Comparison of ENCODE assay signal across 9 cellular contexts in the genomic region with DNA sequence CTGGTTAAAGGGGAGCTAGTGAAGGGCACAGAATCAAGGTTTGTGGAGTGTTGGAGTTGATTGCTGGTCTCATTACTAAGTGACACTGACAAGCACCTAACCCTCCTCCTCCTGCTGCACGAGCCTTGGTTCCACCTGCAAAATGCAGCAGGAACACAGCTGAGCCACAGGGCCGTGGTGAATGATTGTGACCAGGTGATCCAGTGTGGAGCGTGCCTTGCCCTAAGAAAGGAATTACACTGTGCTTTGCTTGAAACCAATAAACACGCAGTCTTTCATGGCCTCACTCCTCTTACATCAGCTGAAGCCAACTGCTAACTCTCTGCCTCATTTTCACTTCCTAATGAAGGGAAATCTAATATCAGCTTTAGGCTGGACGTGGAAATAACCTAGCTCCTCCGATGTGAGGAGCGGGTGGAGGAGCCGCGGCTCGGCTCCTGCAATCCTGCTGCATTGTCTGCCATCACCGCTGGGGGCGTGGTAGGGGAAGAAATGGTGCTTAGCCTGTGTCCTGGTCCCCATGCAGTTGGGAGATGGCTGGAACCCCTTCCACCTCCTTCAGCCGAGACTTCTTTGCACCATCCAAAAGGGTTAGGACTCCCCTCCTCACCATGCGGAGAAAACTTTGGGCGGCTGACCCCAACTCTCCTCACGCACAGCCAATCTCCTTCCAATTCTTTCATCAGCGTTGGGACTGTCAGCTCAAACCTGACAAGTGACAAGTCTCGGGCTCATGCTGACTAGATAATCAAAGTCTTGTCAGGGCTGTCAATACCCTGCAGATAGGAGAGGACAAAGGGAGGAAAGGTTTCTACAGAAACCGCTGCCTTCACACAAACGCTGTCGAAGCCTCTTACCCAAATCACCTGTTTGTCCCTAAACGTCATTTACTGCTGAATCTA.
DNase-seq lines count a peak whose midpoint lies in the region; ATAC-seq, FAIRE-seq and TF ChIP-seq lines count a peak whose summit lies in the region.
"Had no signal": no experiment of that assay in that cellular context is flagged by ENCODE, and none has a peak within 500 bp of the region (broad histone marks: within the 10 kb centered on the region; RNA-seq: fewer than 3 reads in every experiment).

No MANE protein-coding gene starts in this region.

- TF ChIP-seq POLR2A in spleen (IDR thresholded peaks at IDR 0.05) = no peak

- TF ChIP-seq CTCF in D721Med (IDR thresholded peaks at IDR 0.05; ENCODE audit: insufficient read depth, missing control alignments) = peak; percentile 67
- TF ChIP-seq CTCF in spleen (IDR thresholded peaks at IDR 0.05 in 8 of 11, conservative IDR thresholded peaks at IDR 0.05 in 3 of 11) = peak; percentile 15 to 85 (median 60)

- no peaks in the 10 kb centered on the region for H3K4me1 Mint-ChIP-seq in activated T-cell treated with anti-CD3 and anti-CD28 coated beads, Interleukin-2, amount 50 U/mL, for 72 hours (ENCODE audit: low read depth)
- H3K4me1 Mint-ChIP-seq in activated T-helper 2 cell treated with anti-CD3 and anti-CD28 coated beads, Interferon-gamma antibody, Interleukin-2, Interleukin-4, amounts not matched to agents 10 μg/mL and 5 μg/mL and 100 μg/mL, durations not matched to agents 14 hours and 24 hours and 36 hours (ENCODE audit: low read depth) = no peaks in the 10 kb centered on the region

- 43 to 57% (median 48%) methylated on average over 14 to 22 of the region's 22 CpGs for WGBS in spleen, 5 donors

- no peak for ATAC-seq in activated T-cell treated with anti-CD3 and anti-CD28 coated beads, Interleukin-2, amount 50 U/mL, for 72 hours (replicated peaks in 1 of 2)
- peak; percentile 75 for ATAC-seq in left ventricle myocardium superior
- no peak for ATAC-seq in GM19328 (IDR thresholded peaks at IDR 0.05; ENCODE audit: unreplicated experiment)

- intact Hi-C loops in left ventricle myocardium superior (cut with micrococcal nuclease) (no loop called here), spleen (cut with DNase I; ENCODE audit: low total_unique reads) (loop anchor here (10.0 kb wide), 1 partner anchor 555 kb away; no protein-coding TSS in a partner anchor)
- intact Hi-C loops in activated T-helper 2 cell treated with anti-CD3 and anti-CD28 coated beads, Interferon-gamma antibody, Interleukin-2, Interleukin-4, amounts not matched to agents 10 μg/mL and 5 μg/mL and 100 μg/mL, durations not matched to agents 14 hours and 24 hours and 36 hours (cut with micrococcal nuclease) = no loop called here

- no peak overlapping the region for H3K4me3 ChIP-seq in spleen

- no peak for FAIRE-seq in D721Med (lab: Jason Lieb, UNC)

- H3K36me3 ChIP-seq in spleen = no peaks in the 10 kb centered on the region

- H3K36me3 Mint-ChIP-seq in activated T-cell treated with anti-CD3 and anti-CD28 coated beads, Interleukin-2, amount 50 U/mL, for 72 hours (ENCODE audit: insufficient read depth in 2 of 2) = no peaks in the 10 kb centered on the region
- H3K36me3 Mint-ChIP-seq in activated T-helper 2 cell treated with anti-CD3 and anti-CD28 coated beads, Interferon-gamma antibody, Interleukin-2, Interleukin-4, amounts not matched to agents 10 μg/mL and 5 μg/mL and 100 μg/mL, durations not matched to agents 14 hours and 24 hours and 36 hours (ENCODE audit: low read depth) = no peaks in the 10 kb centered on the region

- H3K27ac Mint-ChIP-seq in activated T-cell treated with anti-CD3 and anti-CD28 coated beads, Interleukin-2, amount 50 U/mL, for 72 hours = no peak overlapping the region
- H3K27ac Mint-ChIP-seq in activated T-helper 2 cell treated with anti-CD3 and anti-CD28 coated beads, Interferon-gamma antibody, Interleukin-2, Interleukin-4, amounts not matched to agents 10 μg/mL and 5 μg/mL and 100 μg/mL, durations not matched to agents 14 hours and 24 hours and 36 hours = no peak overlapping the region
- H3K27ac Mint-ChIP-seq: stimulated activated naive CD8-positive, alpha-beta T cell treated with anti-CD3 and anti-CD28 coated beads, Interleukin-15, Interleukin-2, amounts not matched to agents 100 ng/mL and 50 ng/mL, for 24 hours had no signal

- H3K9me3 Mint-ChIP-seq in activated T-cell treated with anti-CD3 and anti-CD28 coated beads, Interleukin-2, amount 50 U/mL, for 72 hours = no peaks in the 10 kb centered on the region
- H3K9me3 Mint-ChIP-seq in activated T-helper 2 cell treated with anti-CD3 and anti-CD28 coated beads, Interferon-gamma antibody, Interleukin-2, Interleukin-4, amounts not matched to agents 10 μg/mL and 5 μg/mL and 100 μg/mL, durations not matched to agents 14 hours and 24 hours and 36 hours = no peaks in the 10 kb centered on the region
- H3K9me3 Mint-ChIP-seq: stimulated activated naive CD8-positive, alpha-beta T cell treated with anti-CD3 and anti-CD28 coated beads, Interleukin-15, Interleukin-2, amounts not matched to agents 100 ng/mL and 50 ng/mL, for 24 hours had no signal

- H3K27me3 Mint-ChIP-seq in activated T-cell treated with anti-CD3 and anti-CD28 coated beads, Interleukin-2, amount 50 U/mL, for 72 hours (ENCODE audit: low read depth) = peaks cover 14% of the 10 kb centered on the region
- no peaks in the 10 kb centered on the region for H3K27me3 Mint-ChIP-seq in activated T-helper 2 cell treated with anti-CD3 and anti-CD28 coated beads, Interferon-gamma antibody, Interleukin-2, Interleukin-4, amounts not matched to agents 10 μg/mL and 5 μg/mL and 100 μg/mL, durations not matched to agents 14 hours and 24 hours and 36 hours (ENCODE audit: low read depth)

- H3K27ac ChIP-seq in spleen = no peak overlapping the region

- H3K9me3 ChIP-seq in spleen = no peaks in the 10 kb centered on the region

- DNase-seq in D721Med (ENCODE audit: insufficient read length, low spot score) (no peak), M059J (ENCODE audit: low read depth) (peak; percentile 1), left ventricle myocardium superior (peak; percentile 69), spleen (peak; percentile 84), GDM1 (lab: John Stamatoyannopoulos, UW) (no peak)
- peak; percentile 26 to 35 for DNase-seq in activated T-cell treated with anti-CD3 and anti-CD28 coated beads, Interleukin-2, amount 50 U/mL, for 72 hours
- DNase-seq in activated T-helper 2 cell treated with anti-CD3 and anti-CD28 coated beads, Interferon-gamma antibody, Interleukin-2, Interleukin-4, amounts not matched to agents 10 μg/mL and 5 μg/mL and 100 μg/mL, durations not matched to agents 14 hours and 24 hours and 36 hours (ENCODE audit: low spot score) = no peak

- no peak overlapping the region for H3K4me3 Mint-ChIP-seq in activated T-cell treated with anti-CD3 and anti-CD28 coated beads, Interleukin-2, amount 50 U/mL, for 72 hours
- no peak overlapping the region for H3K4me3 Mint-ChIP-seq in activated T-helper 2 cell treated with anti-CD3 and anti-CD28 coated beads, Interferon-gamma antibody, Interleukin-2, Interleukin-4, amounts not matched to agents 10 μg/mL and 5 μg/mL and 100 μg/mL, durations not matched to agents 14 hours and 24 hours and 36 hours (ENCODE audit: low read depth)
- H3K4me3 Mint-ChIP-seq: stimulated activated naive CD8-positive, alpha-beta T cell treated with anti-CD3 and anti-CD28 coated beads, Interleukin-15, Interleukin-2, amounts not matched to agents 100 ng/mL and 50 ng/mL, for 24 hours had no signal

- peaks cover 0 to 13% (median 2%) of the 10 kb centered on the region in 6 donors for H3K4me1 ChIP-seq in spleen

- peaks cover 0 to 27% (median 0%) of the 10 kb centered on the region in 7 donors for H3K27me3 ChIP-seq in spleen (replicated peaks in 1 of 7)

Comparison
In these comparisons a context has a peak if more than half of its experiments do, and no peak if none do; other contexts are left out.
1. DNase-seq: peak in M059J (single experiment), activated T-cell treated with anti-CD3 and anti-CD28 coated beads, Interleukin-2, amount 50 U/mL, for 72 hours (2 of 2), left ventricle myocardium superior (single experiment) and spleen (single experiment); none in D721Med (single experiment), activated T-helper 2 cell treated with anti-CD3 and anti-CD28 coated beads, Interferon-gamma antibody, Interleukin-2, Interleukin-4, amounts not matched to agents 10 μg/mL and 5 μg/mL and 100 μg/mL, durations not matched to agents 14 hours and 24 hours and 36 hours (single experiment) and GDM1 (single experiment).